14 cellular contexts compared by ENCODE assay signal in the genomic region with DNA sequence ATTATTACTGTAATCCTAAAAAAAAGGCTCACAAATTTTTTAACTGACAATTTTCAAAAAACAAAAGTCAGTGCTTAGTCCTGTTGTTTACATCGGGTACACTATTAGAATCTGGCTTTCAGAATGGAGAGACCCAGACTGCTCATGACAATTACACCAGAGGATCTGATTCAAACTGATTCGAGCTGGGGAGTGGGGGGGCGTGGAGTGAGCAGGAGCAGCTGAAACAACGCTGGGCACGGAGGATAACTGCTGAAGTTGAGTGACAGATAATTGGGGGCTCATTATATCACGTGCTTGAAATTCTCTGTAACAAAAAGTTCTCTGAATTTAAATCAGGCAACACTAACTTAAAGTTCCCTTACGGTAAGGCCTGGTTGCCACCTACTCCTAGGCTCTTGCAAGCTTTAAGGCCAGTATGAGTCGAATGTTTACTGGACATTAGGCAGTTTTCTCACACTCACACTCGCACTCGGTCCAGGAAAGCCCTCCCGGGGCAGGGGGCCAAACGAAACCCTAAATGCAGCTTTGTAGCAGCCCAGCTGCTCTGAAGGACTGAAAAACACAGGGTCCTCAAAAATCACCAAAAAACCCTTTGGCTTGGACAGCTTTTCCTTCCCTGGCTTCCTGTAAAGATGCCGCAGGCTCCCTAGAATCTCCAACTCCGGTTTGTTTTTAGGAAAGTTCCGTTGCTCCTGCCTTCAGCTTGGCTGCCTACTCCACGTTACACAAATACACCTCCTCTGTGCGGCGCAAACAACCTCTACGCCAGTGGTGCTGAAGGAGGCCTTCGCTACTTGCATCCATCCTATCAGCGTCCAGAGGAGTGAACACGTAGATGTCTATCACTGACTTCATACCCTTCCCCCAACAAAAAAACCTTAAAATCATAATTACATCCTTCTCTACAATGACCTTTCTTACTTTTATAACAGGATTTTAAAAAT. TPM values are rescaled to one million over a fixed set of nuclear protein-coding genes. Genes with fewer than 3 reads are reported as not detected.
DNase-seq lines count a peak whose midpoint lies in the region; ATAC-seq, FAIRE-seq and TF ChIP-seq lines count a peak whose summit lies in the region.
"Had no signal": no experiment of that assay in that cellular context is flagged by ENCODE, and none has a peak within 500 bp of the region (broad histone marks: within the 10 kb centered on the region; RNA-seq: fewer than 3 reads in every experiment).

No MANE protein-coding gene starts in this region.

- DNase-seq in GM12892 (ENCODE audit: insufficient read length), result no peak
- DNase-seq in T-helper 17 cell, result no peak
- peak; percentile 45 for DNase-seq in fibroblast of the aortic adventitia (ENCODE audit: low read depth)
- DNase-seq in sigmoid colon, result peak; percentile 90
- DNase-seq in stimulated activated CD4-positive, alpha-beta T cell treated with anti-CD3 and anti-CD28 coated beads, Interleukin-15, amount 100 ng/mL, for 24 hours, result no peak
- no peak for DNase-seq in cortex of kidney (lab: John Stamatoyannopoulos, UW)
- DNase-seq in cerebellar cortex (ENCODE audit: low spot score), result no peak
- DNase-seq: activated CD4-positive, alpha-beta T cell treated with anti-CD3 and anti-CD28 coated beads for 48 hours; central memory CD4-positive, alpha-beta T cell; hippocampal formation; NCI-H2029; SHP77 had no signal

- H3K4me3 Mint-ChIP-seq in T-helper 17 cell, result peak overlapping the region; percentile 52
- H3K4me3 Mint-ChIP-seq: neural crest cell had no signal

- H3K9me3 ChIP-seq in T-helper 17 cell (ENCODE audit: control insufficient read depth, low read length, poor library complexity, severe bottlenecking) (no peaks in the 10 kb centered on the region), sigmoid colon (no peaks in the 10 kb centered on the region)

- intact Hi-C loops in sigmoid colon (cut with DNase I), result no loop called here

- H3K4me3 ChIP-seq in fibroblast of the aortic adventitia (ENCODE audit: low read depth, low read length) (no peak overlapping the region), sigmoid colon (peak overlapping the region in 1 of 4 donors; percentile 4)

- peaks cover 0 to 100% (median 97%) of the 10 kb centered on the region in 4 donors for H3K4me1 ChIP-seq in sigmoid colon

- no peaks in the 10 kb centered on the region for H3K36me3 Mint-ChIP-seq in T-helper 17 cell (ENCODE audit: low read depth)

- peak overlapping the region; percentile 90 for H3K27ac Mint-ChIP-seq in T-helper 17 cell

- no peaks in the 10 kb centered on the region for H3K36me3 ChIP-seq in sigmoid colon

- FAIRE-seq in GM12892 (lab: Jason Lieb, UNC), result no peak

- no peaks in the 10 kb centered on the region for H3K27me3 Mint-ChIP-seq in T-helper 17 cell

- H3K27ac ChIP-seq in sigmoid colon, result peak overlapping the region; percentile 85 to 98 (median 91)

- TF ChIP-seq CTCF in fibroblast of the aortic adventitia (IDR thresholded peaks at IDR 0.05; ENCODE audit: insufficient read depth, low read length) (no peak), sigmoid colon (IDR thresholded peaks at IDR 0.05) (no peak)

- TF ChIP-seq POLR2A in GM12892 (IDR thresholded peaks at IDR 0.05; ENCODE audit: low read depth, low read length) (0 out of 2 replicates have a peak, but pooled peaks have one; percentile 19), sigmoid colon (IDR thresholded peaks at IDR 0.05) (no peak)

- no peak for TF ChIP-seq EP300 in sigmoid colon (IDR thresholded peaks at IDR 0.05)

- H3K27me3 ChIP-seq in sigmoid colon, result no peaks in the 10 kb centered on the region

- WGBS in sigmoid colon, 2 donors, result 74 to 78% methylated on average over 22 of the region's 22 CpGs

- peaks cover 67% of the 10 kb centered on the region for H3K4me1 Mint-ChIP-seq in T-helper 17 cell

- ATAC-seq in T-helper 17 cell (no peak), HG03280 (IDR thresholded peaks at IDR 0.05; ENCODE audit: unreplicated experiment) (no peak)

RNA-seq across cellular contexts. Expression of gene CAPZB, which starts 42.9 kb away (rescaled TPM):
- polyA plus RNA-seq in GM12892 (2012; ENCODE audit: missing spikeins), result 251 TPM
- total RNA-seq in T-helper 17 cell (100 to 1,000 TPM; 320 to 330 TPM), fibroblast of the aortic adventitia (ENCODE audit: low replicate concordance) (96.6 and 232 TPM in 2 replicates), sigmoid colon (100 to 1,000 TPM; 128 to 214 (median 145) TPM)
- 100 to 1,000 TPM; 372 to 454 (median 393) TPM for polyA plus RNA-seq in sigmoid colon

Comparison
In these comparisons a context has a peak if more than half of its experiments do, and no peak if none do; other contexts are left out.
1. DNase-seq: peak in fibroblast of the aortic adventitia (single experiment) and sigmoid colon (single experiment); none in GM12892 (single experiment), T-helper 17 cell (0 of 3), stimulated activated CD4-positive, alpha-beta T cell treated with anti-CD3 and anti-CD28 coated beads, Interleukin-15, amount 100 ng/mL, for 24 hours (single experiment), cortex of kidney (single experiment) and cerebellar cortex (single experiment).